In genomic region chr1:169694304-169694703, GRCh38 we compare ENCODE assay signal across 10 cellular contexts. TPM values are rescaled to one million over a fixed set of nuclear protein-coding genes. Genes with fewer than 3 reads are reported as not detected.
A peak's percentile ranks its signal among the peaks of the same experiment; 100 is the strongest.
DNase-seq lines count a peak whose midpoint lies in the region; ATAC-seq and TF ChIP-seq lines count a peak whose summit lies in the region.
"Had no signal": no experiment of that assay in that cellular context is flagged by ENCODE, and none has a peak within 500 bp of the region (broad histone marks: within the 10 kb centered on the region; RNA-seq: fewer than 3 reads in every experiment).

No MANE protein-coding gene starts in this region.

- no peak for DNase-seq in activated T-cell treated with anti-CD3 and anti-CD28 coated beads, Interleukin-2, amount 50 U/mL, for 4 hours
- no peak for DNase-seq in activated T-cell treated with anti-CD3 and anti-CD28 coated beads for 4 hours
- DNase-seq in T-helper 2 cell treated with Interferon-gamma antibody and Interleukin-4, amounts not matched to agents 5 μg/mL and 100 μg/mL, for 36 hours (ENCODE audit: low spot score) = peak; percentile 56
- no peak for DNase-seq in spleen
- DNase-seq in activated effector memory CD4-positive, alpha-beta T cell treated with anti-CD3 and anti-CD28 coated beads, Interleukin-2, amount 50 U/mL, for 16 hours = no peak
- no peak for DNase-seq in AG08395 (ENCODE audit: low spot score)
- no peak for DNase-seq in activated effector memory CD4-positive, alpha-beta T cell treated with Interleukin-2 at 50 U/mL for 16 hours
- DNase-seq: activated CD8-positive, alpha-beta memory T cell treated with anti-CD3 and anti-CD28 coated beads, Interleukin-2, amount 50 U/mL, for 48 hours had no signal

- H3K4me1 Mint-ChIP-seq in activated T-cell treated with anti-CD3 and anti-CD28 coated beads, Interleukin-2, amount 50 U/mL, for 4 hours (ENCODE audit: low read depth) = peaks cover 97% of the 10 kb centered on the region
- H3K4me1 Mint-ChIP-seq in T-helper 2 cell treated with Interferon-gamma antibody and Interleukin-4, amounts not matched to agents 5 μg/mL and 100 μg/mL, for 36 hours (ENCODE audit: low read depth) = peaks cover 90% of the 10 kb centered on the region

- H3K36me3 Mint-ChIP-seq in activated T-cell treated with anti-CD3 and anti-CD28 coated beads, Interleukin-2, amount 50 U/mL, for 4 hours (ENCODE audit: insufficient read depth) = peaks cover 43% of the 10 kb centered on the region
- H3K36me3 Mint-ChIP-seq in T-helper 2 cell treated with Interferon-gamma antibody and Interleukin-4, amounts not matched to agents 5 μg/mL and 100 μg/mL, for 36 hours (ENCODE audit: low read depth) = peaks cover 82% of the 10 kb centered on the region

- TF ChIP-seq CTCF in spleen (IDR thresholded peaks at IDR 0.05 in 8 of 11, conservative IDR thresholded peaks at IDR 0.05 in 3 of 11) = peak in 7 of 11 experiments; percentile 8 to 44 (median 20)

- no peaks in the 10 kb centered on the region for H3K27me3 ChIP-seq in spleen (replicated peaks in 1 of 7)

- H3K4me3 ChIP-seq in spleen = no peak overlapping the region

- peaks cover 65 to 100% (median 98%) of the 10 kb centered on the region in 6 donors for H3K4me1 ChIP-seq in spleen

- H3K27ac ChIP-seq in spleen = peak overlapping the region; percentile 58 to 92 (median 80)

- H3K36me3 ChIP-seq in spleen = peaks cover 0 to 52% (median 0%) of the 10 kb centered on the region in 6 donors

- no peaks in the 10 kb centered on the region for H3K9me3 Mint-ChIP-seq in activated T-cell treated with anti-CD3 and anti-CD28 coated beads, Interleukin-2, amount 50 U/mL, for 4 hours
- no peaks in the 10 kb centered on the region for H3K9me3 Mint-ChIP-seq in T-helper 2 cell treated with Interferon-gamma antibody and Interleukin-4, amounts not matched to agents 5 μg/mL and 100 μg/mL, for 36 hours

- peak in 1 of 2 donors; percentile 19 for ATAC-seq in activated T-cell treated with anti-CD3 and anti-CD28 coated beads, Interleukin-2, amount 50 U/mL, for 4 hours
- ATAC-seq in HG03045 (IDR thresholded peaks at IDR 0.05; ENCODE audit: unreplicated experiment) = peak; percentile 34

- intact Hi-C loops in spleen (cut with DNase I; ENCODE audit: low total_unique reads) = no loop called here

- peak overlapping the region; percentile 34 for H3K4me3 Mint-ChIP-seq in activated T-cell treated with anti-CD3 and anti-CD28 coated beads, Interleukin-2, amount 50 U/mL, for 4 hours
- peak overlapping the region; percentile 52 for H3K4me3 Mint-ChIP-seq in T-helper 2 cell treated with Interferon-gamma antibody and Interleukin-4, amounts not matched to agents 5 μg/mL and 100 μg/mL, for 36 hours

- no peak for TF ChIP-seq POLR2A in spleen (IDR thresholded peaks at IDR 0.05)

- H3K9me3 ChIP-seq in spleen = no peaks in the 10 kb centered on the region

- 17 to 24% (median 23%) methylated on average over 3 of the region's 3 CpGs for WGBS in spleen, 5 donors

- H3K27me3 Mint-ChIP-seq in activated T-cell treated with anti-CD3 and anti-CD28 coated beads, Interleukin-2, amount 50 U/mL, for 4 hours (ENCODE audit: low read depth) = no peaks in the 10 kb centered on the region
- no peaks in the 10 kb centered on the region for H3K27me3 Mint-ChIP-seq in T-helper 2 cell treated with Interferon-gamma antibody and Interleukin-4, amounts not matched to agents 5 μg/mL and 100 μg/mL, for 36 hours (ENCODE audit: low read depth)

- peak overlapping the region; percentile 87 for H3K27ac Mint-ChIP-seq in T-helper 2 cell treated with Interferon-gamma antibody and Interleukin-4, amounts not matched to agents 5 μg/mL and 100 μg/mL, for 36 hours

RNA-seq across cellular contexts. Expression of gene SELL, which starts 17.1 kb away (rescaled TPM):
- 100 to 1,000 TPM in 2 of 3 donors, 10 to 100 TPM in 1; 95.7 to 129 (median 112) TPM for total RNA-seq in activated T-cell treated with anti-CD3 and anti-CD28 coated beads, Interleukin-2, amount 50 U/mL, for 4 hours
- total RNA-seq in spleen = 100 to 1,000 TPM; 128 to 409 (median 176) TPM
- 100 to 1,000 TPM; 127 to 157 (median 127) TPM for polyA plus RNA-seq in spleen
- total RNA-seq: NCI-H460 had no signal

RNA-seq across cellular contexts. Expression of gene SELE, which starts 39.6 kb away (rescaled TPM):
- not detected for total RNA-seq in activated T-cell treated with anti-CD3 and anti-CD28 coated beads, Interleukin-2, amount 50 U/mL, for 4 hours
- 1 to 10 TPM in 1 of 7 donors, under 1 TPM in 1, not detected in 5; 0.40 to 2.9 TPM for total RNA-seq in spleen
- polyA plus RNA-seq in spleen = under 1 TPM; 0.04 to 0.29 (median 0.11) TPM
- total RNA-seq: NCI-H460 had no signal
